Comparison of ENCODE assay signal across 27 cellular contexts in genomic region chr10:127453706-127454105, GRCh38.
"Had no signal": no experiment of that assay in that cellular context is flagged by ENCODE, and none has a peak within 500 bp of the region (broad histone marks: within the 10 kb centered on the region; RNA-seq: fewer than 3 reads in every experiment).

No MANE protein-coding gene starts in this region.

- H3K27ac ChIP-seq: neural progenitor cell, ovary, parathyroid adenoma, psoas muscle, right lobe of liver, sigmoid colon, stomach, thoracic aorta, thyroid gland, tibial nerve, upper lobe of left lung, vagina had no signal

- H3K36me3 Mint-ChIP-seq: natural killer cell; stimulated activated effector memory CD8-positive, alpha-beta T cell treated with anti-CD3 and anti-CD28 coated beads, Interleukin-12 subunit alpha, Interleukin-12 subunit beta, amount 100 ng/mL, for 72 hours; stimulated activated naive B cell treated with anti-CD40 and anti-IgM and Interleukin-4, amounts not matched to agents 10 μg/mL and 1 μg/mL and 100 μg/mL, for 72 hours had no signal

- H3K4me1 ChIP-seq: neural progenitor cell, parathyroid adenoma, psoas muscle, right lobe of liver, sigmoid colon, stomach, thyroid gland, tibial nerve, vagina had no signal

- H3K27me3 ChIP-seq: neural progenitor cell, ovary, right lobe of liver, sigmoid colon, stomach, thyroid gland, tibial nerve, upper lobe of left lung, vagina had no signal

- H3K9me3 ChIP-seq: ovary, psoas muscle, right lobe of liver, sigmoid colon, stomach, thoracic aorta, thyroid gland, upper lobe of left lung, vagina had no signal

- H3K9me3 Mint-ChIP-seq: natural killer cell; stimulated activated effector memory CD8-positive, alpha-beta T cell treated with anti-CD3 and anti-CD28 coated beads, Interleukin-12 subunit alpha, Interleukin-12 subunit beta, amount 100 ng/mL, for 72 hours had no signal

- H3K36me3 ChIP-seq: neural progenitor cell, ovary, right lobe of liver, vagina had no signal

- H3K4me3 ChIP-seq: neural progenitor cell, ovary, psoas muscle, right lobe of liver, sigmoid colon, stomach, thoracic aorta, thyroid gland, tibial nerve, upper lobe of left lung, vagina had no signal

- H3K27ac Mint-ChIP-seq: natural killer cell; nephron; progenitor cell of endocrine pancreas; stimulated activated effector memory CD8-positive, alpha-beta T cell treated with anti-CD3 and anti-CD28 coated beads, Interleukin-12 subunit alpha, Interleukin-12 subunit beta, amount 100 ng/mL, for 72 hours; stimulated activated naive B cell treated with anti-CD40 and anti-IgM and Interleukin-4, amounts not matched to agents 10 μg/mL and 1 μg/mL and 100 μg/mL, for 72 hours; stimulated activated naive CD8-positive, alpha-beta T cell treated with anti-CD3 and anti-CD28 coated beads, Interleukin-15, Interleukin-2, amounts not matched to agents 100 ng/mL and 50 ng/mL, for 24 hours had no signal

- ATAC-seq: natural killer cell; psoas muscle; right cardiac atrium; right lobe of liver; stimulated activated effector memory CD8-positive, alpha-beta T cell treated with anti-CD3 and anti-CD28 coated beads, Interleukin-12 subunit alpha, Interleukin-12 subunit beta, amount 100 ng/mL, for 72 hours; stimulated activated naive B cell treated with anti-CD40 and anti-IgM and Interleukin-4, amounts not matched to agents 10 μg/mL and 1 μg/mL and 100 μg/mL, for 72 hours had no signal

- H3K27me3 Mint-ChIP-seq: progenitor cell of endocrine pancreas; stimulated activated naive B cell treated with anti-CD40 and anti-IgM and Interleukin-4, amounts not matched to agents 10 μg/mL and 1 μg/mL and 100 μg/mL, for 72 hours; stimulated activated naive CD8-positive, alpha-beta T cell treated with anti-CD3 and anti-CD28 coated beads, Interleukin-15, Interleukin-2, amounts not matched to agents 100 ng/mL and 50 ng/mL, for 24 hours had no signal

- H3K4me3 Mint-ChIP-seq: natural killer cell; nephron; neural progenitor cell; stimulated activated effector memory CD8-positive, alpha-beta T cell treated with anti-CD3 and anti-CD28 coated beads, Interleukin-12 subunit alpha, Interleukin-12 subunit beta, amount 100 ng/mL, for 72 hours; stimulated activated naive B cell treated with anti-CD40 and anti-IgM and Interleukin-4, amounts not matched to agents 10 μg/mL and 1 μg/mL and 100 μg/mL, for 72 hours; stimulated activated naive CD8-positive, alpha-beta T cell treated with anti-CD3 and anti-CD28 coated beads, Interleukin-15, Interleukin-2, amounts not matched to agents 100 ng/mL and 50 ng/mL, for 24 hours had no signal

- DNase-seq: natural killer cell; occipital lobe; ovary; right cardiac atrium; right lobe of liver; sigmoid colon; small intestine; stimulated activated CD4-positive, alpha-beta T cell treated with anti-CD3 and anti-CD28 coated beads, Interleukin-15, amount 100 ng/mL, for 24 hours; stimulated activated CD4-positive, alpha-beta T cell treated with anti-CD3 and anti-CD28 coated beads, Interleukin-2, amount 100 ng/mL, for 24 hours; stimulated activated CD4-positive, alpha-beta T cell treated with anti-CD3 and anti-CD28 coated beads, Interleukin-2, amount 100 ng/mL, for 48 hours; stimulated activated CD4-positive, alpha-beta T cell treated with anti-CD3 and anti-CD28 coated beads, Interleukin-4, amount 100 ng/mL, for 24 hours; stimulated activated naive B cell treated with anti-CD40 and anti-IgM and Interleukin-4, amounts not matched to agents 10 μg/mL and 1 μg/mL and 100 μg/mL, for 72 hours; stimulated activated naive CD4-positive, alpha-beta T cell treated with Interleukin-2 at 50 U/mL for 16 hours; stomach; thyroid gland; trophoblast cell; upper lobe of left lung had no signal

- H3K4me1 Mint-ChIP-seq: natural killer cell; neural progenitor cell; stimulated activated effector memory CD8-positive, alpha-beta T cell treated with anti-CD3 and anti-CD28 coated beads, Interleukin-12 subunit alpha, Interleukin-12 subunit beta, amount 100 ng/mL, for 72 hours; stimulated activated naive B cell treated with anti-CD40 and anti-IgM and Interleukin-4, amounts not matched to agents 10 μg/mL and 1 μg/mL and 100 μg/mL, for 72 hours had no signal
